9 cellular contexts compared by ENCODE assay signal in genomic region chr18:59921384-59921891, GRCh38. TPM values are rescaled to one million over a fixed set of nuclear protein-coding genes. Genes with fewer than 3 reads are reported as not detected.
A peak's percentile ranks its signal among the peaks of the same experiment; 100 is the strongest.
DNase-seq lines count a peak whose midpoint lies in the region; ATAC-seq lines count a peak whose summit lies in the region.
"Had no signal": no experiment of that assay in that cellular context is flagged by ENCODE, and none has a peak within 500 bp of the region (broad histone marks: within the 10 kb centered on the region; RNA-seq: fewer than 3 reads in every experiment).

No MANE protein-coding gene starts in this region.

- POLR2A ChIA-PET in activated CD4-positive, alpha-beta memory T cell treated with anti-CD3 and anti-CD28 coated beads, Interleukin-2, amount 10 ng/mL, durations not matched to agents 7 days and 5 days (lab: Charles Lee) = interaction anchor here (0.8 to 2.0 kb wide), 3 partner anchors 12 to 22 kb away, joined by 4 to 23 read pairs (median 5); partner anchors contain the start of gene PMAIP1

- H3K36me3 Mint-ChIP-seq in activated T-cell treated with anti-CD3 and anti-CD28 coated beads, Interleukin-2, amount 50 U/mL, for 24 hours (ENCODE audit: low read depth) = no peaks in the 10 kb centered on the region
- H3K36me3 Mint-ChIP-seq in activated CD4-positive, alpha-beta memory T cell treated with anti-CD3 and anti-CD28 coated beads, Interleukin-2, amount 10 ng/mL, durations not matched to agents 7 days and 5 days (ENCODE audit: low read depth) = no peaks in the 10 kb centered on the region

- DNase-seq in activated T-cell treated with anti-CD3 and anti-CD28 coated beads, Interleukin-2, amount 50 U/mL, for 24 hours = no peak
- DNase-seq in activated T-cell treated with anti-CD3 and anti-CD28 coated beads for 4 hours (no peak), DMS53 (lab: John Stamatoyannopoulos, UW) (no peak), left ventricle myocardium superior (no peak)
- peak; percentile 80 for DNase-seq in activated CD4-positive, alpha-beta memory T cell treated with anti-CD3 and anti-CD28 coated beads, Interleukin-2, amount 10 ng/mL, durations not matched to agents 7 days and 5 days
- peak; percentile 76 for DNase-seq in stimulated activated CD8-positive, alpha-beta memory T cell treated with anti-CD3 and anti-CD28 coated beads, Interleukin-4, amount 100 ng/mL, for 48 hours
- DNase-seq: IMR-90 had no signal

- intact Hi-C loops in left ventricle myocardium superior (cut with micrococcal nuclease) = no loop called here

- no peak overlapping the region for H3K4me3 Mint-ChIP-seq in activated T-cell treated with anti-CD3 and anti-CD28 coated beads, Interleukin-2, amount 50 U/mL, for 24 hours
- H3K4me3 Mint-ChIP-seq in activated CD4-positive, alpha-beta memory T cell treated with anti-CD3 and anti-CD28 coated beads, Interleukin-2, amount 10 ng/mL, durations not matched to agents 7 days and 5 days = no peak overlapping the region

- H3K27me3 Mint-ChIP-seq in activated T-cell treated with anti-CD3 and anti-CD28 coated beads, Interleukin-2, amount 50 U/mL, for 24 hours = peaks cover 14% of the 10 kb centered on the region
- H3K27me3 Mint-ChIP-seq in activated CD4-positive, alpha-beta memory T cell treated with anti-CD3 and anti-CD28 coated beads, Interleukin-2, amount 10 ng/mL, durations not matched to agents 7 days and 5 days = no peaks in the 10 kb centered on the region

- ATAC-seq in HG03378 (IDR thresholded peaks at IDR 0.05; ENCODE audit: unreplicated experiment) (peak; percentile 54), GM21576 (IDR thresholded peaks at IDR 0.05; ENCODE audit: unreplicated experiment) (no peak), left ventricle myocardium superior (no peak)

- CTCF ChIA-PET in activated CD4-positive, alpha-beta memory T cell treated with anti-CD3 and anti-CD28 coated beads, Interleukin-2, amount 10 ng/mL, durations not matched to agents 7 days and 5 days (lab: Charles Lee) = no interaction called here

- H3K9me3 Mint-ChIP-seq in activated T-cell treated with anti-CD3 and anti-CD28 coated beads, Interleukin-2, amount 50 U/mL, for 24 hours = no peaks in the 10 kb centered on the region
- H3K9me3 Mint-ChIP-seq in activated CD4-positive, alpha-beta memory T cell treated with anti-CD3 and anti-CD28 coated beads, Interleukin-2, amount 10 ng/mL, durations not matched to agents 7 days and 5 days = no peaks in the 10 kb centered on the region

- H3K27ac Mint-ChIP-seq in activated T-cell treated with anti-CD3 and anti-CD28 coated beads, Interleukin-2, amount 50 U/mL, for 24 hours = peak overlapping the region; percentile 88
- H3K27ac Mint-ChIP-seq in activated CD4-positive, alpha-beta memory T cell treated with anti-CD3 and anti-CD28 coated beads, Interleukin-2, amount 10 ng/mL, durations not matched to agents 7 days and 5 days = peak overlapping the region; percentile 56

- peaks cover 43% of the 10 kb centered on the region for H3K4me1 Mint-ChIP-seq in activated T-cell treated with anti-CD3 and anti-CD28 coated beads, Interleukin-2, amount 50 U/mL, for 24 hours (ENCODE audit: low read depth)
- H3K4me1 Mint-ChIP-seq in activated CD4-positive, alpha-beta memory T cell treated with anti-CD3 and anti-CD28 coated beads, Interleukin-2, amount 10 ng/mL, durations not matched to agents 7 days and 5 days = peaks cover 35% of the 10 kb centered on the region

RNA-seq across cellular contexts. Expression of gene PMAIP1, which starts 21.6 kb away (rescaled TPM):
- 10 to 100 TPM; 35.3 to 37.7 TPM for total RNA-seq in activated CD4-positive, alpha-beta memory T cell treated with anti-CD3 and anti-CD28 coated beads, Interleukin-2, amount 10 ng/mL, durations not matched to agents 7 days and 5 days
- total RNA-seq in left ventricle myocardium superior = 0.20 TPM

Comparison
In these comparisons a context has a peak if more than half of its experiments do, and no peak if none do; other contexts are left out.
1. DNase-seq: peak in activated CD4-positive, alpha-beta memory T cell treated with anti-CD3 and anti-CD28 coated beads, Interleukin-2, amount 10 ng/mL, durations not matched to agents 7 days and 5 days (single experiment) and stimulated activated CD8-positive, alpha-beta memory T cell treated with anti-CD3 and anti-CD28 coated beads, Interleukin-4, amount 100 ng/mL, for 48 hours (single experiment); none in activated T-cell treated with anti-CD3 and anti-CD28 coated beads, Interleukin-2, amount 50 U/mL, for 24 hours (single experiment), activated T-cell treated with anti-CD3 and anti-CD28 coated beads for 4 hours (single experiment), DMS53 (single experiment) and left ventricle myocardium superior (single experiment).
2. RNA of gene PMAIP1, which starts 21.6 kb away (total RNA-seq): 35.3 to 37.7 TPM in activated CD4-positive, alpha-beta memory T cell treated with anti-CD3 and anti-CD28 coated beads, Interleukin-2, amount 10 ng/mL, durations not matched to agents 7 days and 5 days; 0.20 TPM in left ventricle myocardium superior (single experiment); every median in the first group is over 10 times any median in the second.